Comparison of ENCODE assay signal across 23 cellular contexts in the genomic region with DNA sequence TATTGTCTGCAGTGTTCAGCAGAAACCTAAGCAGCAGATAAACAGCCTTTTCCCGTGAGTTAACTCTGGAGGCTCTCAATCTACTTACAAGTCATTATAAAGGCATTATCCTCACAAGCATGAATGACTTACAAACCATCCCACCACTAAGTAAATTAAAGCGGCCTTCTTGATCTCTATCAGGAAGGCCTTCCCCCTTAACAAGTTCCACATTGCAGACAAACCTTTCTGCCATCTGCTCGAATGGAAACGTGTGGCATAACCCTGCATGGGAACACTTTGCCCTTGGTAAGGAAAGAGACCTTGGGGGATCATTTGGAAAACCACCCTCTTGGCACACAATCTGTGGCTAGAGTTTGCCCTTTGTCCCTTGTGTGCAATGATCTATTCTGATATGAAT.
"Had no signal": no experiment of that assay in that cellular context is flagged by ENCODE, and none has a peak within 500 bp of the region (broad histone marks: within the 10 kb centered on the region; RNA-seq: fewer than 3 reads in every experiment).

No MANE protein-coding gene starts in this region.

- H3K27me3 ChIP-seq: breast epithelium, colonic mucosa, dorsolateral prefrontal cortex, neutrophil, pancreas, stomach, suprapubic skin, tibial nerve, uterus had no signal

- ATAC-seq: effector memory CD8-positive, alpha-beta T cell; esophagus mucosa; left cardiac atrium; natural killer cell treated with Interleukin-12 subunit alpha and Interleukin-12 subunit beta and Interleukin-15 and Interleukin-18, amount 100 ng/mL, for 72 hours; pancreas; psoas muscle; stimulated activated memory B cell treated with anti-CD40 and anti-IgM and Interleukin-4, amounts not matched to agents 10 μg/mL and 1 μg/mL and 100 μg/mL, for 72 hours had no signal

- H3K27me3 Mint-ChIP-seq: activated naive CD8-positive, alpha-beta T cell treated with anti-CD3 and anti-CD28 coated beads for 36 hours; effector memory CD8-positive, alpha-beta T cell; natural killer cell treated with Interleukin-12 subunit alpha and Interleukin-12 subunit beta and Interleukin-15 and Interleukin-18, amount 100 ng/mL, for 72 hours; stimulated activated memory B cell treated with anti-CD40 and anti-IgM and Interleukin-4, amounts not matched to agents 10 μg/mL and 1 μg/mL and 100 μg/mL, for 72 hours had no signal

- H3K27ac Mint-ChIP-seq: activated naive CD8-positive, alpha-beta T cell treated with anti-CD3 and anti-CD28 coated beads for 36 hours; effector memory CD8-positive, alpha-beta T cell; natural killer cell treated with Interleukin-12 subunit alpha and Interleukin-12 subunit beta and Interleukin-15 and Interleukin-18, amount 100 ng/mL, for 72 hours; stimulated activated memory B cell treated with anti-CD40 and anti-IgM and Interleukin-4, amounts not matched to agents 10 μg/mL and 1 μg/mL and 100 μg/mL, for 72 hours had no signal

- H3K36me3 ChIP-seq: breast epithelium, colonic mucosa, neutrophil, pancreas, stomach, suprapubic skin, tibial nerve, uterus had no signal

- H3K4me1 Mint-ChIP-seq: activated naive CD8-positive, alpha-beta T cell treated with anti-CD3 and anti-CD28 coated beads for 36 hours; stimulated activated memory B cell treated with anti-CD40 and anti-IgM and Interleukin-4, amounts not matched to agents 10 μg/mL and 1 μg/mL and 100 μg/mL, for 72 hours had no signal

- H3K27ac ChIP-seq: breast epithelium, colonic mucosa, dorsolateral prefrontal cortex, neutrophil, pancreas, psoas muscle, stomach, suprapubic skin, tibial nerve, uterus had no signal

- H3K4me3 Mint-ChIP-seq: activated naive CD8-positive, alpha-beta T cell treated with anti-CD3 and anti-CD28 coated beads for 36 hours; effector memory CD8-positive, alpha-beta T cell; natural killer cell treated with Interleukin-12 subunit alpha and Interleukin-12 subunit beta and Interleukin-15 and Interleukin-18, amount 100 ng/mL, for 72 hours; stimulated activated memory B cell treated with anti-CD40 and anti-IgM and Interleukin-4, amounts not matched to agents 10 μg/mL and 1 μg/mL and 100 μg/mL, for 72 hours had no signal

- DNase-seq: activated CD4-positive, alpha-beta T cell treated with anti-CD3 and anti-CD28 coated beads, Interleukin-2, amount 50 U/mL, for 4 hours; activated naive CD4-positive, alpha-beta T cell treated with Interleukin-2 at 50 U/mL for 16 hours; activated naive CD8-positive, alpha-beta T cell treated with anti-CD3 and anti-CD28 coated beads for 36 hours; activated T-cell treated with anti-CD3 and anti-CD28 coated beads, Interleukin-2, amount 50 U/mL, for 48 hours; colonic mucosa; dorsolateral prefrontal cortex; effector memory CD8-positive, alpha-beta T cell; hypothalamus; left cardiac atrium; pancreas; psoas muscle; right cardiac atrium; small intestine; stimulated activated CD4-positive, alpha-beta T cell treated with anti-CD3 and anti-CD28 coated beads, Interleukin-2, amount 100 ng/mL, for 24 hours; stomach; uterus had no signal

- H3K36me3 Mint-ChIP-seq: activated naive CD8-positive, alpha-beta T cell treated with anti-CD3 and anti-CD28 coated beads for 36 hours; stimulated activated memory B cell treated with anti-CD40 and anti-IgM and Interleukin-4, amounts not matched to agents 10 μg/mL and 1 μg/mL and 100 μg/mL, for 72 hours had no signal

- H3K4me1 ChIP-seq: breast epithelium, colonic mucosa, pancreas, psoas muscle, stomach, suprapubic skin, tibial nerve, uterus had no signal

- H3K9me3 ChIP-seq: breast epithelium, colonic mucosa, neutrophil, pancreas, psoas muscle, suprapubic skin, uterus had no signal

- H3K4me3 ChIP-seq: breast epithelium, colonic mucosa, dorsolateral prefrontal cortex, pancreas, psoas muscle, stomach, suprapubic skin, tibial nerve, uterus had no signal
